Comparison of ENCODE assay signal across 31 cellular contexts in the genomic region with DNA sequence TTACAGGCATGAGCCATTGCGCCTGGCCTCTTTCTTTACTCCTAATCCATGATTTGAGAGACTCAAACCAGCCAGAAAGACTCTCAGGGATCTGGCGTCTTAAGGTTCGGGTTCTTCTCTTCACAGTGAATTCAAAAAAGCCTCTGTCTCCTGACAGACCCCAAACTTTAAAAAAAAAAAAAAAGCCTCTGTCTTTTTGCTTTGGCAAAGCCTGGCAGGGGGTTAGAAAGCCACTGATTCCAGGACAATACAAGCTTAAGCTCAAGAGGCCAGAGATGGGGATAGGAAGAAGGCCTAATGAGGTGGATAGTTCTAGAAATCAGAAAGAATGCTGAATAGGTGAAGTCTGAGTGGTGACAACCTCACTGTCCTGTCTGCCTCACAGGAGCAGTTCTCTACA. TPM values are rescaled to one million over a fixed set of nuclear protein-coding genes. Genes with fewer than 3 reads are reported as not detected.
"Had no signal": no experiment of that assay in that cellular context is flagged by ENCODE, and none has a peak within 500 bp of the region (broad histone marks: within the 10 kb centered on the region; RNA-seq: fewer than 3 reads in every experiment).

No MANE protein-coding gene starts in this region.

- DNase-seq: activated CD4-positive, alpha-beta T cell treated with anti-CD3 and anti-CD28 coated beads for 48 hours; activated CD4-positive, alpha-beta T cell treated with anti-CD3 and anti-CD28 coated beads, Interleukin-2, amount 50 U/mL, for 4 hours; activated CD4-positive, CD25-positive, alpha-beta regulatory T cell treated with anti-CD3 and anti-CD28 coated beads, Interleukin-2, amount 50 U/mL, for 72 hours; activated CD8-positive, alpha-beta memory T cell treated with anti-CD3 and anti-CD28 coated beads, Interleukin-2, amount 50 U/mL, for 48 hours; activated CD8-positive, alpha-beta T cell treated with anti-CD3 and anti-CD28 coated beads, Interleukin-2, amount 10 ng/mL, durations not matched to agents 7 days and 5 days; activated effector memory CD4-positive, alpha-beta T cell treated with anti-CD3 and anti-CD28 coated beads, Interleukin-2, amount 50 U/mL, for 16 hours; activated naive CD4-positive, alpha-beta T cell treated with Interleukin-2 at 50 U/mL for 16 hours; activated naive CD8-positive, alpha-beta T cell treated with anti-CD3 and anti-CD28 coated beads, Interleukin-2, amount 50 U/mL, for 24 hours; activated T-cell treated with anti-CD3 and anti-CD28 coated beads, Interleukin-2, amount 50 U/mL, for 1 hour; amniotic stem cell; MV-4-11; NCI-H1092 treated with DMSO at 0.1 percent for 48 hours; NCI-H1417 treated with DMSO at 0.1 percent for 48 hours; NCI-H1694; NCI-H2029; NCI-H2107; NCI-H2171 treated with DMSO at 0.1 percent for 48 hours; NCI-H226; NCI-H526; NCI-H774; Peyer's patch; Right ventricle myocardium superior had no signal

- H3K9me3 Mint-ChIP-seq: activated naive CD4-positive, alpha-beta T cell treated with anti-CD3 and anti-CD28 coated beads, Interleukin-2, amount 50 U/mL, for 72 hours; activated naive CD8-positive, alpha-beta T cell treated with anti-CD3 and anti-CD28 coated beads, Interleukin-2, amount 50 U/mL, for 24 hours; brain; T-helper 1 cell treated with Interleukin-12 subunit alpha and Interleukin-12 subunit beta and Interleukin-4 antibody, amounts not matched to agents 30 μg/mL and 1 μg/mL, for 36 hours; WTC11 had no signal

- H3K27me3 Mint-ChIP-seq: activated naive CD8-positive, alpha-beta T cell treated with anti-CD3 and anti-CD28 coated beads, Interleukin-2, amount 50 U/mL, for 24 hours; brain had no signal

- H3K27ac ChIP-seq: Peyer's patch, RWPE1 had no signal

- ATAC-seq: activated CD8-positive, alpha-beta T cell treated with anti-CD3 and anti-CD28 coated beads, Interleukin-2, amount 10 ng/mL, durations not matched to agents 7 days and 5 days; activated naive CD4-positive, alpha-beta T cell treated with anti-CD3 and anti-CD28 coated beads, Interleukin-2, amount 50 U/mL, for 72 hours; activated naive CD8-positive, alpha-beta T cell treated with anti-CD3 and anti-CD28 coated beads, Interleukin-2, amount 50 U/mL, for 24 hours had no signal

- H3K4me3 Mint-ChIP-seq: activated CD8-positive, alpha-beta T cell treated with anti-CD3 and anti-CD28 coated beads, Interleukin-2, amount 10 ng/mL, durations not matched to agents 7 days and 5 days; activated naive CD8-positive, alpha-beta T cell treated with anti-CD3 and anti-CD28 coated beads, Interleukin-2, amount 50 U/mL, for 24 hours; brain; T-helper 1 cell treated with Interleukin-12 subunit alpha and Interleukin-12 subunit beta and Interleukin-4 antibody, amounts not matched to agents 30 μg/mL and 1 μg/mL, for 36 hours; WTC11 had no signal

- H3K4me1 ChIP-seq: Peyer's patch had no signal

- H3K9me3 ChIP-seq: MG63, Peyer's patch had no signal

- H3K4me3 ChIP-seq: MG63, Peyer's patch had no signal

- H3K27me3 ChIP-seq: MG63, Peyer's patch had no signal

- H3K27ac Mint-ChIP-seq: activated CD8-positive, alpha-beta T cell treated with anti-CD3 and anti-CD28 coated beads, Interleukin-2, amount 10 ng/mL, durations not matched to agents 7 days and 5 days; activated naive CD8-positive, alpha-beta T cell treated with anti-CD3 and anti-CD28 coated beads, Interleukin-2, amount 50 U/mL, for 24 hours; T-helper 1 cell treated with Interleukin-12 subunit alpha and Interleukin-12 subunit beta and Interleukin-4 antibody, amounts not matched to agents 30 μg/mL and 1 μg/mL, for 36 hours had no signal

RNA-seq across cellular contexts. Expression of gene NRIP2, which starts 8.8 kb away (rescaled TPM):
- total RNA-seq: activated CD8-positive, alpha-beta T cell treated with anti-CD3 and anti-CD28 coated beads, Interleukin-2, amount 10 ng/mL, durations not matched to agents 7 days and 5 days; activated naive CD4-positive, alpha-beta T cell treated with anti-CD3 and anti-CD28 coated beads, Interleukin-2, amount 50 U/mL, for 72 hours; astrocyte; NCI-H460; Peyer's patch; SK-MEL-5; WTC11 had no signal

RNA-seq across cellular contexts. Expression of gene TEX52, which starts 30.8 kb away (rescaled TPM):
- total RNA-seq: astrocyte, NCI-H460, Right ventricle myocardium superior, SK-MEL-5, WTC11 had no signal
